ENCODE assay signal across 14 cellular contexts in the genomic region with DNA sequence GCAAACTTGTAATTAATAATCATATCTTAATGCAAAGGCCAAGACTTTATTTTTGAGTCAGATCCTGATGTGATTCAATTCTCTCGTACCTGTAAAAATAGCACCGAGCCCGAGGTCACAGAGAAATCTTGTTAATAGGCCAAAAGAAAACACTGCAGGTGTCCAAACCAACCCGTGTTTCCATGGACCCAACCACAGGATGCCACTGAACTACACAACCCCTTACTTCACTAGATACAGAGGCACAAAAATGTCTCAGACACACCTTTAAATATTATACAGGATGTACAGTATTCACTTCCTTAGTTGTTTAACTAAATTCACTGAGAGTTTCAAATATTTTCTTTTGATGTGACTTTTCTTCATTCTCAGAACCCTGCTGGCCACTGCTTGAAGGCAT.
DNase-seq lines count a peak whose midpoint lies in the region; ATAC-seq and TF ChIP-seq lines count a peak whose summit lies in the region.
"Had no signal": no experiment of that assay in that cellular context is flagged by ENCODE, and none has a peak within 500 bp of the region (broad histone marks: within the 10 kb centered on the region; RNA-seq: fewer than 3 reads in every experiment).

No MANE protein-coding gene starts in this region.

- no peak overlapping the region; the same call in 1 of the 2 replicates for H2AFZ ChIP-seq in PC-3 (ENCODE audit: low read length)

- ATAC-seq in GM18861 (IDR thresholded peaks at IDR 0.05; ENCODE audit: unreplicated experiment) = peak; percentile 47
- ATAC-seq in GM21528 (IDR thresholded peaks at IDR 0.05; ENCODE audit: low FRiP score, unreplicated experiment) = peak; percentile 48
- peak; percentile 58 for ATAC-seq in HG03097 (IDR thresholded peaks at IDR 0.05; ENCODE audit: low FRiP score, unreplicated experiment)
- ATAC-seq in PC-3 = no peak

- no peaks in the 10 kb centered on the region for H3K27me3 ChIP-seq in PC-3 (ENCODE audit: low read length)
- H3K27me3 ChIP-seq in HAP-1 (ENCODE audit: low read depth) = no peaks in the 10 kb centered on the region
- H3K27me3 ChIP-seq in WERI-Rb-1 (ENCODE audit: insufficient read depth, low read depth, severe bottlenecking) = no peaks in the 10 kb centered on the region
- H3K27me3 ChIP-seq: thyroid gland had no signal

- 0 out of 2 replicates have a peak, but pooled peaks cover 2% of the 10 kb centered on the region for H3K79me2 ChIP-seq in PC-3 (ENCODE audit: low read length)

- H3K36me3 ChIP-seq in PC-3 (ENCODE audit: low read depth, low read length) (no peaks in the 10 kb centered on the region), HAP-1 (replicated peaks) (no peaks in the 10 kb centered on the region), WERI-Rb-1 (no peaks in the 10 kb centered on the region)
- H3K36me3 ChIP-seq: thyroid gland had no signal

- no peak for TF ChIP-seq CTCF in PC-3 (conservative IDR thresholded peaks at IDR 0.05; ENCODE audit: low read depth, low read length)
- no peak for TF ChIP-seq CTCF in WERI-Rb-1 (IDR thresholded peaks at IDR 0.05; ENCODE audit: low read depth, low read length)

- peak overlapping the region; percentile 9; the same call in 1 of the 2 replicates for H3K4me2 ChIP-seq in PC-3 (ENCODE audit: low read length)

- H3K9ac ChIP-seq in PC-3 (ENCODE audit: low read length) = peak overlapping the region; percentile 35; the same call in 1 of the 2 replicates

- H3F3A ChIP-seq in PC-3 (ENCODE audit: low read length, unreplicated experiment) = peaks cover 7% of the 10 kb centered on the region

- H3K4me3 ChIP-seq in PC-3 (ENCODE audit: low read length) (no peak overlapping the region), HAP-1 (no peak overlapping the region), WERI-Rb-1 (ENCODE audit: low read depth, low read length) (no peak overlapping the region)
- H3K4me3 ChIP-seq: thyroid gland had no signal

- peak; percentile 50 for DNase-seq in PC-3
- no peak for DNase-seq in HAP-1 (ENCODE audit: low spot score in 2 of 2)
- no peak for DNase-seq in stimulated activated CD4-positive, alpha-beta T cell treated with anti-CD3 and anti-CD28 coated beads, Interleukin-4, amount 100 ng/mL, for 24 hours
- no peak for DNase-seq in NCI-H1417 (lab: John Stamatoyannopoulos, UW)
- no peak for DNase-seq in WERI-Rb-1
- DNase-seq: activated CD4-positive, alpha-beta T cell treated with anti-CD3 and anti-CD28 coated beads for 48 hours; activated naive CD4-positive, alpha-beta T cell treated with Interleukin-2 at 50 U/mL for 16 hours; CD8-positive, alpha-beta memory T cell; kidney; naive B cell; thyroid gland had no signal

- H3K9me3 ChIP-seq in PC-3 (ENCODE audit: low read length) (no peaks in the 10 kb centered on the region), HAP-1 (no peaks in the 10 kb centered on the region), WERI-Rb-1 (ENCODE audit: severe bottlenecking) (no peaks in the 10 kb centered on the region)
- H3K9me3 ChIP-seq: thyroid gland had no signal

- intact Hi-C loops in PC-3 (cut with micrococcal nuclease) = no loop called here

- H3K4me1 ChIP-seq in PC-3 (ENCODE audit: insufficient read depth, low read length) (peaks cover 72% of the 10 kb centered on the region), HAP-1 (no peaks in the 10 kb centered on the region)

- POLR2A ChIA-PET in PC-3 (lab: Charles Lee; ENCODE audit: unreplicated experiment) = no interaction called here

- H3K9me2 ChIP-seq in PC-3 (replicated peaks; ENCODE audit: low read length) = no peaks in the 10 kb centered on the region

- H3K27ac ChIP-seq in PC-3 (ENCODE audit: low read length) (peak overlapping the region; percentile 95), WERI-Rb-1 (no peak overlapping the region)
- H3K27ac ChIP-seq: thyroid gland had no signal

- CTCF ChIA-PET in PC-3 (lab: Charles Lee) = no interaction called here

- BruUV-seq in PC-3 (replicated peaks; lab: Mats Ljungman, UMichigan) = no TSS peak

- in situ Hi-C loops in HAP-1 (cut with MboI; ENCODE audit: low sequenced_read_pairs) = no loop called here

- H4K20me1 ChIP-seq in PC-3 (ENCODE audit: low read length) = no peaks in the 10 kb centered on the region
